ENCODE assay signal across 30 cellular contexts in genomic region chr13:73681779-73682178, GRCh38.
"Had no signal": no experiment of that assay in that cellular context is flagged by ENCODE, and none has a peak within 500 bp of the region (broad histone marks: within the 10 kb centered on the region; RNA-seq: fewer than 3 reads in every experiment).

No MANE protein-coding gene starts in this region.

- H3K27me3 Mint-ChIP-seq: activated CD8-positive, alpha-beta T cell treated with anti-CD3 and anti-CD28 coated beads for 36 hours; activated naive CD4-positive, alpha-beta T cell treated with anti-CD3 and anti-CD28 coated beads, Interleukin-2, amount 50 U/mL, for 24 hours; activated naive CD8-positive, alpha-beta T cell treated with anti-CD3 and anti-CD28 coated beads for 36 hours; activated naive CD8-positive, alpha-beta T cell treated with anti-CD3 and anti-CD28 coated beads, Interleukin-2, amount 50 U/mL, for 24 hours; activated T-helper 17 cell treated with anti-CD3 and anti-CD28 coated beads, Interleukin-2, amount 50 U/mL, for 72 hours; brain; dendritic cell treated with granulocyte-macrophage colony-stimulating factor and Interleukin-4, amounts not matched to agents 40 ng/mL and 50 ng/mL, for 4 days had no signal

- H3K27me3 ChIP-seq: adrenal gland, ascending aorta, breast epithelium, cardiac muscle cell, dorsolateral prefrontal cortex, foreskin keratinocyte, gastrocnemius medialis, heart left ventricle had no signal

- H3K4me3 Mint-ChIP-seq: activated CD8-positive, alpha-beta T cell treated with anti-CD3 and anti-CD28 coated beads for 36 hours; activated naive CD4-positive, alpha-beta T cell treated with anti-CD3 and anti-CD28 coated beads for 36 hours; activated naive CD4-positive, alpha-beta T cell treated with anti-CD3 and anti-CD28 coated beads, Interleukin-2, amount 50 U/mL, for 24 hours; activated naive CD8-positive, alpha-beta T cell treated with anti-CD3 and anti-CD28 coated beads for 36 hours; activated naive CD8-positive, alpha-beta T cell treated with anti-CD3 and anti-CD28 coated beads, Interleukin-2, amount 50 U/mL, for 24 hours; activated T-cell treated with anti-CD3 and anti-CD28 coated beads, Interleukin-2, amount 50 U/mL, for 4 hours; activated T-helper 17 cell treated with anti-CD3 and anti-CD28 coated beads, Interleukin-2, amount 50 U/mL, for 72 hours; brain; dendritic cell treated with granulocyte-macrophage colony-stimulating factor and Interleukin-4, amounts not matched to agents 40 ng/mL and 50 ng/mL, for 4 days; endodermal cell had no signal

- H3K27ac Mint-ChIP-seq: activated CD8-positive, alpha-beta T cell treated with anti-CD3 and anti-CD28 coated beads for 36 hours; activated naive CD4-positive, alpha-beta T cell treated with anti-CD3 and anti-CD28 coated beads for 36 hours; activated naive CD8-positive, alpha-beta T cell treated with anti-CD3 and anti-CD28 coated beads for 36 hours; activated naive CD8-positive, alpha-beta T cell treated with anti-CD3 and anti-CD28 coated beads, Interleukin-2, amount 50 U/mL, for 24 hours; activated T-helper 17 cell treated with anti-CD3 and anti-CD28 coated beads, Interleukin-2, amount 50 U/mL, for 72 hours; brain; dendritic cell treated with granulocyte-macrophage colony-stimulating factor and Interleukin-4, amounts not matched to agents 40 ng/mL and 50 ng/mL, for 4 days; endodermal cell had no signal

- H3K36me3 ChIP-seq: adrenal gland, ascending aorta, breast epithelium, cardiac muscle cell, gastrocnemius medialis, heart left ventricle had no signal

- H3K4me1 ChIP-seq: adrenal gland, ascending aorta, gastrocnemius medialis had no signal

- H3K27ac ChIP-seq: adrenal gland, ascending aorta, cardiac muscle cell, coronary artery, dorsolateral prefrontal cortex, foreskin keratinocyte, gastrocnemius medialis, heart left ventricle had no signal

- H3K4me1 Mint-ChIP-seq: activated naive CD8-positive, alpha-beta T cell treated with anti-CD3 and anti-CD28 coated beads for 36 hours; activated naive CD8-positive, alpha-beta T cell treated with anti-CD3 and anti-CD28 coated beads, Interleukin-2, amount 50 U/mL, for 24 hours had no signal

- DNase-seq: activated CD4-positive, alpha-beta T cell treated with anti-CD3 and anti-CD28 coated beads for 48 hours; activated CD4-positive, alpha-beta T cell treated with anti-CD3 and anti-CD28 coated beads, Interleukin-2, amount 50 U/mL, for 1 hour; activated CD4-positive, alpha-beta T cell treated with anti-CD3 and anti-CD28 coated beads, Interleukin-2, amount 50 U/mL, for 48 hours; activated CD8-positive, alpha-beta memory T cell treated with anti-CD3 and anti-CD28 coated beads for 24 hours; activated CD8-positive, alpha-beta T cell treated with anti-CD3 and anti-CD28 coated beads for 36 hours; activated effector memory CD4-positive, alpha-beta T cell treated with anti-CD3 and anti-CD28 coated beads, Interleukin-2, amount 50 U/mL, for 16 hours; activated naive CD4-positive, alpha-beta T cell treated with anti-CD3 and anti-CD28 coated beads for 36 hours; activated naive CD8-positive, alpha-beta T cell treated with anti-CD3 and anti-CD28 coated beads for 36 hours; activated naive CD8-positive, alpha-beta T cell treated with anti-CD3 and anti-CD28 coated beads, Interleukin-2, amount 50 U/mL, for 24 hours; activated T-cell treated with anti-CD3 and anti-CD28 coated beads, Interleukin-2, amount 50 U/mL, for 4 hours; adrenal gland; amygdala; central memory CD4-positive, alpha-beta T cell; dorsolateral prefrontal cortex; effector memory CD4-positive, alpha-beta T cell; endodermal cell; foreskin keratinocyte; gastrocnemius medialis; glutamatergic neuron; heart left ventricle; T-helper 2 cell had no signal

- H3K9me3 Mint-ChIP-seq: activated CD8-positive, alpha-beta T cell treated with anti-CD3 and anti-CD28 coated beads for 36 hours; activated naive CD4-positive, alpha-beta T cell treated with anti-CD3 and anti-CD28 coated beads, Interleukin-2, amount 50 U/mL, for 24 hours; activated naive CD8-positive, alpha-beta T cell treated with anti-CD3 and anti-CD28 coated beads, Interleukin-2, amount 50 U/mL, for 24 hours; activated T-cell treated with anti-CD3 and anti-CD28 coated beads, Interleukin-2, amount 50 U/mL, for 4 hours; activated T-helper 17 cell treated with anti-CD3 and anti-CD28 coated beads, Interleukin-2, amount 50 U/mL, for 72 hours; brain; dendritic cell treated with granulocyte-macrophage colony-stimulating factor and Interleukin-4, amounts not matched to agents 40 ng/mL and 50 ng/mL, for 4 days; endodermal cell had no signal

- H3K9me3 ChIP-seq: adrenal gland, ascending aorta, breast epithelium, gastrocnemius medialis, heart left ventricle had no signal

- H3K4me3 ChIP-seq: adrenal gland, ascending aorta, breast epithelium, cardiac muscle cell, coronary artery, dorsolateral prefrontal cortex, gastrocnemius medialis, heart left ventricle had no signal

- ATAC-seq: activated CD8-positive, alpha-beta T cell treated with anti-CD3 and anti-CD28 coated beads for 36 hours; activated naive CD8-positive, alpha-beta T cell treated with anti-CD3 and anti-CD28 coated beads, Interleukin-2, amount 50 U/mL, for 24 hours; activated T-cell treated with anti-CD3 and anti-CD28 coated beads, Interleukin-2, amount 50 U/mL, for 4 hours; activated T-helper 17 cell treated with anti-CD3 and anti-CD28 coated beads, Interleukin-2, amount 50 U/mL, for 72 hours; esophagus mucosa; foreskin keratinocyte; gastrocnemius medialis; heart left ventricle had no signal
